Comparison of ENCODE assay signal across 8 cellular contexts in genomic region chr6:75602897-75603395, GRCh38. TPM values are rescaled to one million over a fixed set of nuclear protein-coding genes. Genes with fewer than 3 reads are reported as not detected.
DNase-seq lines count a peak whose midpoint lies in the region; ATAC-seq, FAIRE-seq and TF ChIP-seq lines count a peak whose summit lies in the region.

No MANE protein-coding gene starts in this region.

- H3K79me2 ChIP-seq in hepatocyte, result peaks cover 80% of the 10 kb centered on the region

- peak overlapping the region; percentile 91 for H2AFZ ChIP-seq in hepatocyte

- DNase-seq in left ventricle myocardium inferior, result no peak
- DNase-seq in Right ventricle myocardium superior, result no peak
- no peak for DNase-seq in hepatocyte (ENCODE audit: low spot score)
- no peak for DNase-seq in small intestine
- no peak for DNase-seq in NCI-H226
- no peak for DNase-seq in mesenteric fat pad (ENCODE audit: low spot score)

- peak overlapping the region; percentile 79 for H3K4me2 ChIP-seq in hepatocyte

- FAIRE-seq in small intestine (lab: Jason Lieb, UNC), result no peak

- ATAC-seq in Right ventricle myocardium superior (ENCODE audit: poor library complexity) (no peak), HG03025 (IDR thresholded peaks at IDR 0.05; ENCODE audit: low FRiP score, unreplicated experiment) (peak; percentile 21)

- intact Hi-C loops in left ventricle myocardium inferior (cut with micrococcal nuclease) (no loop called here), Right ventricle myocardium superior (cut with DNase I) (no loop called here)

- H3K27ac ChIP-seq in left ventricle myocardium inferior (replicated peaks) (peak overlapping the region; percentile 96), hepatocyte (peak overlapping the region; percentile 99), small intestine (ENCODE audit: low read depth in 1 of 2, low read length in 1 of 2) (peak overlapping the region; percentile 98 to 100)

- H3K9me3 ChIP-seq in left ventricle myocardium inferior (replicated peaks) (no peaks in the 10 kb centered on the region), hepatocyte (ENCODE audit: low read depth) (no peaks in the 10 kb centered on the region), small intestine (ENCODE audit: control insufficient read depth, low read depth) (no peaks in the 10 kb centered on the region)

- H3K27me3 ChIP-seq in left ventricle myocardium inferior (ENCODE audit: low read depth) (no peaks in the 10 kb centered on the region), hepatocyte (no peaks in the 10 kb centered on the region), small intestine (ENCODE audit: control insufficient read depth in 2 of 2, insufficient read depth in 2 of 2, low read length in 2 of 2) (no peaks in the 10 kb centered on the region)

- no peak for TF ChIP-seq CTCF in left ventricle myocardium inferior (IDR thresholded peaks at IDR 0.05; ENCODE audit: borderline replicate concordance)
- no peak for TF ChIP-seq CTCF in WI38 (IDR thresholded peaks at IDR 0.05; ENCODE audit: low read depth, low read length)
- no peak for TF ChIP-seq CTCF in hepatocyte (IDR thresholded peaks at IDR 0.05; ENCODE audit: poor library complexity)

- H3K4me3 ChIP-seq in left ventricle myocardium inferior (peak overlapping the region; percentile 88), WI38 (ENCODE audit: low read depth, low read length) (peak overlapping the region; percentile 77), hepatocyte (peak overlapping the region; percentile 86), small intestine (ENCODE audit: low read depth in 1 of 2, low read length in 2 of 2) (peak overlapping the region; percentile 75 to 86)

- H3K4me1 ChIP-seq in left ventricle myocardium inferior (peaks cover 63% of the 10 kb centered on the region), hepatocyte (ENCODE audit: insufficient read depth) (peaks cover 23% of the 10 kb centered on the region), small intestine (ENCODE audit: control insufficient read depth in 2 of 2, insufficient read depth in 1 of 2, low read depth in 1 of 2, low read length in 1 of 2) (peaks cover 2 to 16% of the 10 kb centered on the region in 2 donors)

- no peaks in the 10 kb centered on the region for H3K9me2 ChIP-seq in hepatocyte (replicated peaks; ENCODE audit: insufficient read depth)

- H4K20me1 ChIP-seq in hepatocyte (ENCODE audit: insufficient read depth, poor library complexity, severe bottlenecking), result peaks cover 40% of the 10 kb centered on the region

- 3% methylated on average over 3 of the region's 3 CpGs for WGBS in hepatocyte (ENCODE audit: low lambda C conversion rate, missing lambda C conversion rate)
- WGBS in small intestine, 3 donors, result 1 to 5% (median 3%) methylated on average over 3 of the region's 3 CpGs

- H3K36me3 ChIP-seq in left ventricle myocardium inferior, result no peaks in the 10 kb centered on the region
- no peaks in the 10 kb centered on the region for H3K36me3 ChIP-seq in hepatocyte (replicated peaks; ENCODE audit: insufficient read depth, low read depth)
- H3K36me3 ChIP-seq in small intestine (ENCODE audit: control insufficient read depth in 2 of 2, insufficient read depth in 2 of 2, low read length in 2 of 2), result no peaks in the 10 kb centered on the region

RNA-seq across cellular contexts. Expression of gene SENP6, which starts 1.3 kb away (rescaled TPM):
- total RNA-seq in left ventricle myocardium inferior (54.2 TPM), Right ventricle myocardium superior (46.8 TPM), hepatocyte (90.3 and 102 TPM in 2 replicates), mesenteric fat pad (93.8 TPM)
- polyA plus RNA-seq in hepatocyte (35.9 and 37.8 TPM in 2 replicates), small intestine (10 to 100 TPM; 25.3 to 29.2 (median 25.7) TPM)
